Comparison of ENCODE assay signal across 1 cellular context in genomic region chr6:36075656-36076055, GRCh38.
TF ChIP-seq lines count a peak whose summit lies in the region.

No MANE protein-coding gene starts in this region.

TF ChIP-seq in liver, 16 proteins besides CTCF, POLR2A, EP300 and RAD21 (continued from another document):
- TF ChIP-seq, protein P1, sequence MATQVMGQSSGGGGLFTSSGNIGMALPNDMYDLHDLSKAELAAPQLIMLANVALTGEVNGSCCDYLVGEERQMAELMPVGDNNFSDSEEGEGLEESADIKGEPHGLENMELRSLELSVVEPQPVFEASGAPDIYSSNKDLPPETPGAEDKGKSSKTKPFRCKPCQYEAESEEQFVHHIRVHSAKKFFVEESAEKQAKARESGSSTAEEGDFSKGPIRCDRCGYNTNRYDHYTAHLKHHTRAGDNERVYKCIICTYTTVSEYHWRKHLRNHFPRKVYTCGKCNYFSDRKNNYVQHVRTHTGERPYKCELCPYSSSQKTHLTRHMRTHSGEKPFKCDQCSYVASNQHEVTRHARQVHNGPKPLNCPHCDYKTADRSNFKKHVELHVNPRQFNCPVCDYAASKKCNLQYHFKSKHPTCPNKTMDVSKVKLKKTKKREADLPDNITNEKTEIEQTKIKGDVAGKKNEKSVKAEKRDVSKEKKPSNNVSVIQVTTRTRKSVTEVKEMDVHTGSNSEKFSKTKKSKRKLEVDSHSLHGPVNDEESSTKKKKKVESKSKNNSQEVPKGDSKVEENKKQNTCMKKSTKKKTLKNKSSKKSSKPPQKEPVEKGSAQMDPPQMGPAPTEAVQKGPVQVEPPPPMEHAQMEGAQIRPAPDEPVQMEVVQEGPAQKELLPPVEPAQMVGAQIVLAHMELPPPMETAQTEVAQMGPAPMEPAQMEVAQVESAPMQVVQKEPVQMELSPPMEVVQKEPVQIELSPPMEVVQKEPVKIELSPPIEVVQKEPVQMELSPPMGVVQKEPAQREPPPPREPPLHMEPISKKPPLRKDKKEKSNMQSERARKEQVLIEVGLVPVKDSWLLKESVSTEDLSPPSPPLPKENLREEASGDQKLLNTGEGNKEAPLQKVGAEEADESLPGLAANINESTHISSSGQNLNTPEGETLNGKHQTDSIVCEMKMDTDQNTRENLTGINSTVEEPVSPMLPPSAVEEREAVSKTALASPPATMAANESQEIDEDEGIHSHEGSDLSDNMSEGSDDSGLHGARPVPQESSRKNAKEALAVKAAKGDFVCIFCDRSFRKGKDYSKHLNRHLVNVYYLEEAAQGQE (IDR thresholded peaks at IDR 0.05), result peak; percentile 50
- peak; percentile 95 for TF ChIP-seq ZBTB33 (IDR thresholded peaks at IDR 0.05)
- peak; percentile 84 to 88 for TF ChIP-seq RXRA (IDR thresholded peaks at IDR 0.05)
- no peak for TF ChIP-seq TAF1 (conservative IDR thresholded peaks at IDR 0.05)
- peak; percentile 99 to 100 for TF ChIP-seq HNF4A (conservative IDR thresholded peaks at IDR 0.05)
